Comparison of ENCODE assay signal across 24 cellular contexts in the genomic region with DNA sequence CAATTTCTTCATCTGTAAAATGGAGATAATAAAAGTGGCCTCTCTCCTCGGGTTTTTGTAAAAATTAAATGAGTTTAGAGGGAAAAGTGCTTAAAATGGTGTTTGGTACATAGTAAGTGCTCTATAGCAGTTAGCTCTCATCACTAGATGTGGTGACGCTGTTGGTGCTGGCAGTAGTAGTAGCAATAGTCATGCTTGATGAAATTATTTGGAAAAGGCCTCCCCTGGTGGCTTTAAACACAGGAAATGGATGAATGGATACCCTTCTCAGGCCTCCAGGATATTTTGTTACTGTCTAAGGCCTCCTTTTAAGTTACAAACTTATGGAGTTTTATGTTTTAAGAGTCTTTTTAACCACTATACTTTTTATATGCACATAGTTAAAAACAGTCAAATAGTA.
"Had no signal": no experiment of that assay in that cellular context is flagged by ENCODE, and none has a peak within 500 bp of the region (broad histone marks: within the 10 kb centered on the region; RNA-seq: fewer than 3 reads in every experiment).

No MANE protein-coding gene starts in this region.

- FAIRE-seq: TTC549 had no signal

- H3K4me1 Mint-ChIP-seq: activated naive CD8-positive, alpha-beta T cell treated with anti-CD3 and anti-CD28 coated beads for 36 hours; stimulated activated naive CD8-positive, alpha-beta T cell treated with anti-CD3 and anti-CD28 coated beads, Interleukin-15, amount 100 ng/mL, for 72 hours had no signal

- H3K27ac Mint-ChIP-seq: activated naive CD8-positive, alpha-beta T cell treated with anti-CD3 and anti-CD28 coated beads for 36 hours; nephron progenitor cell; stimulated activated naive CD8-positive, alpha-beta T cell treated with anti-CD3 and anti-CD28 coated beads, Interleukin-15, amount 100 ng/mL, for 72 hours; T-helper 2 cell treated with Interferon-gamma antibody and Interleukin-4, amounts not matched to agents 5 μg/mL and 100 μg/mL, for 36 hours; WTC11 had no signal

- H3K36me3 Mint-ChIP-seq: activated naive CD8-positive, alpha-beta T cell treated with anti-CD3 and anti-CD28 coated beads for 36 hours had no signal

- H3K27me3 Mint-ChIP-seq: brain; stimulated activated naive CD8-positive, alpha-beta T cell treated with anti-CD3 and anti-CD28 coated beads, Interleukin-15, amount 100 ng/mL, for 72 hours had no signal

- H3K36me3 ChIP-seq: lower lobe of right lung, upper lobe of left lung had no signal

- H3K9me3 ChIP-seq: lower lobe of right lung, suprapubic skin, upper lobe of left lung had no signal

- H3K27me3 ChIP-seq: suprapubic skin, upper lobe of left lung had no signal

- DNase-seq: activated CD4-positive, alpha-beta T cell treated with anti-CD3 and anti-CD28 coated beads for 36 hours; activated CD4-positive, alpha-beta T cell treated with anti-CD3 and anti-CD28 coated beads, Interleukin-2, amount 50 U/mL, for 48 hours; activated naive CD4-positive, alpha-beta T cell; activated naive CD8-positive, alpha-beta T cell treated with anti-CD3 and anti-CD28 coated beads for 36 hours; activated T-cell treated with anti-CD3 and anti-CD28 coated beads, Interleukin-2, amount 50 U/mL, for 1 hour; amniotic stem cell; central memory CD4-positive, alpha-beta T cell; cortex of kidney; foreskin fibroblast; glutamatergic neuron; hippocampal formation; left cardiac atrium; lower lobe of right lung; nephron progenitor cell; nucleus accumbens; retina; stimulated activated naive CD8-positive, alpha-beta T cell treated with anti-CD3 and anti-CD28 coated beads, Interleukin-15, amount 100 ng/mL, for 72 hours; upper lobe of left lung had no signal

- H3K4me3 ChIP-seq: lower lobe of right lung, suprapubic skin, upper lobe of left lung had no signal

- ATAC-seq: activated CD4-positive, alpha-beta T cell treated with anti-CD3 and anti-CD28 coated beads for 36 hours; activated T-helper 17 cell treated with anti-CD3 and anti-CD28 coated beads, Interleukin-2, amount 50 U/mL, for 72 hours; left cardiac atrium; lower lobe of right lung; stimulated activated naive CD8-positive, alpha-beta T cell treated with anti-CD3 and anti-CD28 coated beads, Interleukin-15, amount 100 ng/mL, for 72 hours; WTC11 had no signal

- H3K9me3 Mint-ChIP-seq: activated naive CD8-positive, alpha-beta T cell treated with anti-CD3 and anti-CD28 coated beads for 36 hours; nephron progenitor cell; stimulated activated naive CD8-positive, alpha-beta T cell treated with anti-CD3 and anti-CD28 coated beads, Interleukin-15, amount 100 ng/mL, for 72 hours had no signal

- H3K27ac ChIP-seq: lower lobe of right lung had no signal

- H3K4me3 Mint-ChIP-seq: activated CD4-positive, alpha-beta T cell treated with anti-CD3 and anti-CD28 coated beads for 36 hours; activated naive CD8-positive, alpha-beta T cell treated with anti-CD3 and anti-CD28 coated beads for 36 hours; brain; nephron progenitor cell; stimulated activated naive CD8-positive, alpha-beta T cell treated with anti-CD3 and anti-CD28 coated beads, Interleukin-15, amount 100 ng/mL, for 72 hours; T-helper 2 cell treated with Interferon-gamma antibody and Interleukin-4, amounts not matched to agents 5 μg/mL and 100 μg/mL, for 36 hours; WTC11 had no signal
